In genomic region chr4:52861171-52861873, GRCh38 we compare ENCODE assay signal across 8 cellular contexts. TPM values are rescaled to one million over a fixed set of nuclear protein-coding genes. Genes with fewer than 3 reads are reported as not detected.
DNase-seq lines count a peak whose midpoint lies in the region; TF ChIP-seq lines count a peak whose summit lies in the region.

No MANE protein-coding gene starts in this region.

- H3K4me1 ChIP-seq in HUES48 (ENCODE audit: control insufficient read depth, insufficient read depth, low read length) = peaks cover 51% of the 10 kb centered on the region
- H3K4me1 ChIP-seq in muscle layer of duodenum (ENCODE audit: control insufficient read depth in 1 of 2, insufficient read depth in 2 of 2, low read length in 2 of 2) = peaks cover 3 to 11% of the 10 kb centered on the region in 2 donors

- H3K36me3 ChIP-seq in HUES48 (ENCODE audit: control insufficient read depth, insufficient read depth, low read length) = peaks cover 34% of the 10 kb centered on the region
- no peaks in the 10 kb centered on the region for H3K36me3 ChIP-seq in muscle layer of duodenum (ENCODE audit: control insufficient read depth in 1 of 2, insufficient read depth in 2 of 2, low read length in 2 of 2)

- H3K9ac ChIP-seq in HUES48 (ENCODE audit: low read depth, low read length) = peak overlapping the region; percentile 54; the same call in 1 of the 2 replicates

- H3K27me3 ChIP-seq in AG04450 (ENCODE audit: control insufficient read depth, insufficient read depth, low read length) = peaks cover 31% of the 10 kb centered on the region
- H3K27me3 ChIP-seq in HUES48 (ENCODE audit: control insufficient read depth, insufficient read depth, low read length) = no peaks in the 10 kb centered on the region
- peaks cover 5% of the 10 kb centered on the region for H3K27me3 ChIP-seq in muscle layer of duodenum (ENCODE audit: low read depth, low read length)

- H3K27ac ChIP-seq in AG04450 (ENCODE audit: low read depth, low read length) = no peak overlapping the region
- no peak overlapping the region for H3K27ac ChIP-seq in HUES48 (ENCODE audit: low read depth, low read length)
- peak overlapping the region; percentile 60 for H3K27ac ChIP-seq in cingulate gyrus (ENCODE audit: low read depth, low read length)
- H3K27ac ChIP-seq in muscle layer of duodenum (ENCODE audit: low read length) = no peak overlapping the region

- CTCF ChIA-PET in AG04450 (lab: Charles Lee) = interaction anchor here (0.6 to 1.6 kb wide), 3 partner anchors 121 to 631 kb away, joined by 3 to 5 read pairs (median 3); no protein-coding TSS in a partner anchor

- DNase-seq in AG04450 (ENCODE audit: low read depth, low spot score) = no peak
- DNase-seq in SHP77 treated with DMSO at 0.1 percent for 48 hours (lab: John Stamatoyannopoulos, UW) = no peak
- DNase-seq in stimulated activated CD4-positive, alpha-beta T cell treated with anti-CD3 and anti-CD28 coated beads, Interleukin-4, amount 100 ng/mL, for 24 hours = no peak
- DNase-seq in activated gamma-delta T cell (lab: John Stamatoyannopoulos, UW) = no peak
- DNase-seq in putamen (ENCODE audit: low spot score) = no peak

- TF ChIP-seq CTCF in AG04450 (IDR thresholded peaks at IDR 0.05; ENCODE audit: low read depth, low read length) = no peak

- POLR2A ChIA-PET in AG04450 (lab: Yijun Ruan, JAX) = interaction anchor here (1.0 kb wide), 1 partner anchor 36 kb away, joined by 4 read pairs; no protein-coding TSS in a partner anchor

- peaks cover 7% of the 10 kb centered on the region; the same call in 1 of the 2 replicates for H3K9me3 ChIP-seq in AG04450 (ENCODE audit: control insufficient read depth, insufficient read depth, low read length)
- 0 out of 2 replicates have a peak, but pooled peaks cover 5% of the 10 kb centered on the region for H3K9me3 ChIP-seq in HUES48 (ENCODE audit: control insufficient read depth, insufficient read depth, low read length)
- H3K9me3 ChIP-seq in muscle layer of duodenum (ENCODE audit: control insufficient read depth in 1 of 2, low read length in 2 of 2) = peaks cover 0 to 8% of the 10 kb centered on the region in 2 donors

- H3K4me3 ChIP-seq in AG04450 (ENCODE audit: low read depth, low read length) = peak overlapping the region; percentile 75
- H3K4me3 ChIP-seq in HUES48 (ENCODE audit: low read depth, low read length) = peak overlapping the region; percentile 90
- H3K4me3 ChIP-seq in muscle layer of duodenum (ENCODE audit: low read depth in 1 of 2, low read length in 2 of 2) = peak overlapping the region; percentile 49 to 86

RNA-seq across cellular contexts. Expression of gene RASL11B, which starts 0.8 kb away (rescaled TPM):
- 4.1 and 4.3 TPM in 2 replicates for polyA plus RNA-seq in AG04450 (2011; rRNA removed)
- polyA minus RNA-seq in AG04450 (2011; rRNA and poly(A)+ RNA removed) = 3.4 and 3.6 TPM in 2 replicates
